Comparison of ENCODE assay signal across 1 cellular context in the genomic region with DNA sequence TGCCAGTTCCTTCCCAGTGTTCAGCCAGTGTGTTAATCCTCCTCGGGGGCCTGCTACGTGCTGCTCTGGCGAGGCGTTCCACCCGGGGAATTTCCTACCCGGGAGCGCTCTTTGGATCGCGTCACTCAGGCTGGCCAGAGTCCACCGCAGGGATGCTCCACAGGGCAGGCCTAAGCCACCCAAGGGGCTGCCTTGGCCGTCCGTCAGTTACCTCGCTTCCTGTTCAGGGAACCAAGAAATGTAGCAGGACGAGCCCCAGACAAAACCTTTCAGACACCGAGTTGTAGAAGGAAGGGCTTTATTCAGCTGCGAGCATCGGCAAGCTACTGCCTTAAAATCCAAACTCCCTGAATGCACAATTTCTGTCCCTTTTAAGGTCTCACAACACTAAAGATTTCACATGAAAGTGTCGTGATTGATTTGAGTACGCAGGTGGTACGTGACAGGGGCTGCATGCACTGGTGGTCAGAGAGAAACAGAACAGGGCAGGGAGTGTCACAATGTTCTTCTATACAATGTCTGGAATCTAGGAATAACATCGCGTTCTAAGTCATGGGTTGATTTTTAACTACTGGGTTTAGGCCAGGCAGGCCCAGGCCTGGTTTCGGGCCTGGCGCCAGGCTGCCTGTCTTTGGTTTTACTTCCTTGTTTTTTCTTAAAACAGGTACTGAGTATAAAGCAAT.
TF ChIP-seq lines count a peak whose summit lies in the region.

No MANE protein-coding gene starts in this region.

TF ChIP-seq in liver, 16 proteins besides CTCF, POLR2A, EP300 and RAD21 (continued from another document):
- TF ChIP-seq, protein P1, sequence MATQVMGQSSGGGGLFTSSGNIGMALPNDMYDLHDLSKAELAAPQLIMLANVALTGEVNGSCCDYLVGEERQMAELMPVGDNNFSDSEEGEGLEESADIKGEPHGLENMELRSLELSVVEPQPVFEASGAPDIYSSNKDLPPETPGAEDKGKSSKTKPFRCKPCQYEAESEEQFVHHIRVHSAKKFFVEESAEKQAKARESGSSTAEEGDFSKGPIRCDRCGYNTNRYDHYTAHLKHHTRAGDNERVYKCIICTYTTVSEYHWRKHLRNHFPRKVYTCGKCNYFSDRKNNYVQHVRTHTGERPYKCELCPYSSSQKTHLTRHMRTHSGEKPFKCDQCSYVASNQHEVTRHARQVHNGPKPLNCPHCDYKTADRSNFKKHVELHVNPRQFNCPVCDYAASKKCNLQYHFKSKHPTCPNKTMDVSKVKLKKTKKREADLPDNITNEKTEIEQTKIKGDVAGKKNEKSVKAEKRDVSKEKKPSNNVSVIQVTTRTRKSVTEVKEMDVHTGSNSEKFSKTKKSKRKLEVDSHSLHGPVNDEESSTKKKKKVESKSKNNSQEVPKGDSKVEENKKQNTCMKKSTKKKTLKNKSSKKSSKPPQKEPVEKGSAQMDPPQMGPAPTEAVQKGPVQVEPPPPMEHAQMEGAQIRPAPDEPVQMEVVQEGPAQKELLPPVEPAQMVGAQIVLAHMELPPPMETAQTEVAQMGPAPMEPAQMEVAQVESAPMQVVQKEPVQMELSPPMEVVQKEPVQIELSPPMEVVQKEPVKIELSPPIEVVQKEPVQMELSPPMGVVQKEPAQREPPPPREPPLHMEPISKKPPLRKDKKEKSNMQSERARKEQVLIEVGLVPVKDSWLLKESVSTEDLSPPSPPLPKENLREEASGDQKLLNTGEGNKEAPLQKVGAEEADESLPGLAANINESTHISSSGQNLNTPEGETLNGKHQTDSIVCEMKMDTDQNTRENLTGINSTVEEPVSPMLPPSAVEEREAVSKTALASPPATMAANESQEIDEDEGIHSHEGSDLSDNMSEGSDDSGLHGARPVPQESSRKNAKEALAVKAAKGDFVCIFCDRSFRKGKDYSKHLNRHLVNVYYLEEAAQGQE (IDR thresholded peaks at IDR 0.05), result peak; percentile 46
- TF ChIP-seq, protein P2, sequence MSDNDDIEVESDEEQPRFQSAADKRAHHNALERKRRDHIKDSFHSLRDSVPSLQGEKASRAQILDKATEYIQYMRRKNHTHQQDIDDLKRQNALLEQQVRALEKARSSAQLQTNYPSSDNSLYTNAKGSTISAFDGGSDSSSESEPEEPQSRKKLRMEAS (IDR thresholded peaks at IDR 0.05), result peak; percentile 20
- no peak for TF ChIP-seq EGR1 (IDR thresholded peaks at IDR 0.05; ENCODE audit: low read depth in 2 of 2)
- no peak for TF ChIP-seq JUND (IDR thresholded peaks at IDR 0.05)
- no peak for TF ChIP-seq FOXA1 (IDR thresholded peaks at IDR 0.05)
- peak; percentile 68 to 72 for TF ChIP-seq HNF4A (conservative IDR thresholded peaks at IDR 0.05)
- TF ChIP-seq SP1 (IDR thresholded peaks at IDR 0.05), result peak; percentile 29
- peak; percentile 30 to 34 for TF ChIP-seq RXRA (IDR thresholded peaks at IDR 0.05)
